In the genomic region with DNA sequence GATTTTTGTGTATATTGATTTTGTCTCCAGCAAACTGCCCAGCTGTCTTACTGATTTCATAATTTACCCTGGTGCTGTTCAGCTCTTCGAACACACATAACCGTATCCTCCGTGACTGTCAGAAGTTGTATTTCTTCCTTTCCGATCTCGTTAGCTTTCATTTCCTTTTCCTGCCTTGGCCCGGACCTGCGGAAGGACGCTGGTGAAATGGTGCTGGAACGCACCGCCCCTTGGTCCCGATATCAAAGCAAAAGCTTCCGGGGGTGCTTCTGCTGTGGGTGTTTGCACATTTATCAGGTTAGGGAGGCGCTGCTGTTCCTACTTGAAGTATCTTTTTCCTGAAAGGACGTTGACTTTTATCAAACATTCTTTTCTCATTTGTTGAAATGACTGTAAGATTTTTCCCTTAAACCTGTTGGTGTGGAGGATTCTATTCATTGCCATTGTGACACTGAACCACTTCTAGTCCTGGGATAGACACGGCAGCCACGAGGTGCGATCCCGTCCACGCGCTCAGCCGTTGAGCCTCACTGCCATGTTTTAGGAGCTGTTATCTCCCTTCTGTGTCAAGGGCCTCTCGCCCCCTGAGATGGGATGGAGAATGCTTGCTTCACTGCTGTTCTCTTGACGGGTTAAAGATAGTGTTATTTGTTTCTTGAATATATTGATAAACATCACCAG, we compare ENCODE assay signal across 1 cellular context.
TF ChIP-seq lines count a peak whose summit lies in the region.

No MANE protein-coding gene starts in this region.

TF ChIP-seq in HepG2, 621 proteins besides CTCF, POLR2A, EP300 and RAD21 (continued from another document):
- TF ChIP-seq, protein P1, sequence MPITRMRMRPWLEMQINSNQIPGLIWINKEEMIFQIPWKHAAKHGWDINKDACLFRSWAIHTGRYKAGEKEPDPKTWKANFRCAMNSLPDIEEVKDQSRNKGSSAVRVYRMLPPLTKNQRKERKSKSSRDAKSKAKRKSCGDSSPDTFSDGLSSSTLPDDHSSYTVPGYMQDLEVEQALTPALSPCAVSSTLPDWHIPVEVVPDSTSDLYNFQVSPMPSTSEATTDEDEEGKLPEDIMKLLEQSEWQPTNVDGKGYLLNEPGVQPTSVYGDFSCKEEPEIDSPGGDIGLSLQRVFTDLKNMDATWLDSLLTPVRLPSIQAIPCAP (CRISPR knock-in tag; IDR thresholded peaks at IDR 0.05; ENCODE audit: low read depth): no peak
- TF ChIP-seq PAF1 (CRISPR knock-in tag; IDR thresholded peaks at IDR 0.05): no peak
- TF ChIP-seq ZNF143 (CRISPR knock-in tag; IDR thresholded peaks at IDR 0.05): no peak
- 0 out of 2 replicates have a peak, but pooled peaks have one; percentile 18 for TF ChIP-seq SALL1 (CRISPR knock-in tag; IDR thresholded peaks at IDR 0.05)
TF ChIP-seq in HepG2: peak in this region for 15.
